Comparison of ENCODE assay signal across 24 cellular contexts in the genomic region with DNA sequence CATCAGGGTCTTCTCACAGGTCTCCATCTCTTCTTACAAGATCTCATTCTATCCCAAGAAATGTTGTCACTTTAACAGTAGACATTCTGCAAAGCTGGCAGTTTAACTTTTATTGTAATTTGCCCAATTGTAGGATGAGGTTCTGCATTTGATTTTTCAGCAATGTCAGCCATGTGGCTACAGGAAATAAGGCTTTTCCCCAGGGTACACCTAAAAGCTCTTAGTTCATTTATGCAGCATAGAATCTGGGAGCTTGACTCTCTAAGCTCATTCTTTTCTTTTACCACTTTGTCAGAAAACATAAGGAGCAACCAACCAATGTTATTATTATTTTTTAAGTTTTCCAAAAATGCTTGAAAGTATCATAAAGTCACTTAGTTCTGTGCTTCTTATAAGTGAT.
"Had no signal": no experiment of that assay in that cellular context is flagged by ENCODE, and none has a peak within 500 bp of the region (broad histone marks: within the 10 kb centered on the region; RNA-seq: fewer than 3 reads in every experiment).

No MANE protein-coding gene starts in this region.

- H3K9me3 ChIP-seq: colonic mucosa, gastrocnemius medialis, gastroesophageal sphincter had no signal

- H3K4me3 ChIP-seq: colonic mucosa, coronary artery, dorsolateral prefrontal cortex, esophagus muscularis mucosa, esophagus squamous epithelium, gastrocnemius medialis, gastroesophageal sphincter, heart left ventricle, heart right ventricle had no signal

- DNase-seq: colonic mucosa; cortex of kidney; dermis blood vessel endothelial cell; dorsolateral prefrontal cortex; effector CD4-positive, alpha-beta T cell; effector CD8-positive, alpha-beta T cell; effector memory CD4-positive, alpha-beta T cell; effector memory CD8-positive, alpha-beta T cell; endodermal cell; erythroblast; esophagus squamous epithelium; foreskin fibroblast; foreskin keratinocyte; foreskin melanocyte; gastrocnemius medialis; head of caudate nucleus; heart left ventricle; heart right ventricle had no signal

- H3K4me1 ChIP-seq: colonic mucosa, esophagus muscularis mucosa, esophagus squamous epithelium, gastrocnemius medialis, gastroesophageal sphincter had no signal

- H3K36me3 ChIP-seq: colonic mucosa, esophagus muscularis mucosa, esophagus squamous epithelium, gastrocnemius medialis, gastroesophageal sphincter, heart left ventricle, heart right ventricle had no signal

- H3K4me1 Mint-ChIP-seq: endodermal cell had no signal

- H3K27ac ChIP-seq: colonic mucosa, coronary artery, dorsolateral prefrontal cortex, epithelial cell of prostate, esophagus muscularis mucosa, esophagus squamous epithelium, foreskin keratinocyte, gastrocnemius medialis, gastroesophageal sphincter, heart left ventricle, heart right ventricle had no signal

- ATAC-seq: effector memory CD8-positive, alpha-beta T cell; esophagus mucosa; foreskin keratinocyte; gastrocnemius medialis; gastroesophageal sphincter; heart left ventricle; heart right ventricle had no signal

- H3K27me3 ChIP-seq: colonic mucosa, dorsolateral prefrontal cortex, esophagus muscularis mucosa, esophagus squamous epithelium, foreskin keratinocyte, gastrocnemius medialis, gastroesophageal sphincter, heart left ventricle, heart right ventricle had no signal

- H3K27ac Mint-ChIP-seq: dendritic cell treated with granulocyte-macrophage colony-stimulating factor and Interleukin-4, amounts not matched to agents 40 ng/mL and 50 ng/mL, for 4 days; effector memory CD8-positive, alpha-beta T cell; endodermal cell had no signal

- H3K27me3 Mint-ChIP-seq: dendritic cell treated with granulocyte-macrophage colony-stimulating factor and Interleukin-4, amounts not matched to agents 40 ng/mL and 50 ng/mL, for 4 days; effector memory CD8-positive, alpha-beta T cell had no signal

- H3K4me3 Mint-ChIP-seq: dendritic cell treated with granulocyte-macrophage colony-stimulating factor and Interleukin-4, amounts not matched to agents 40 ng/mL and 50 ng/mL, for 4 days; effector memory CD8-positive, alpha-beta T cell; endodermal cell had no signal
